In genomic region chr11:27234043-27234668, GRCh38 we compare ENCODE assay signal across 8 cellular contexts.
DNase-seq lines count a peak whose midpoint lies in the region; ATAC-seq and TF ChIP-seq lines count a peak whose summit lies in the region.

No MANE protein-coding gene starts in this region.

- H3K4me1 Mint-ChIP-seq in CD4-positive, CD25-positive, alpha-beta regulatory T cell = peaks cover 0 to 2% (median 0%) of the 10 kb centered on the region in 4 donors
- peaks cover 38% of the 10 kb centered on the region for H3K4me1 Mint-ChIP-seq in endodermal cell

- no peak overlapping the region for H3K4me3 Mint-ChIP-seq in CD4-positive, CD25-positive, alpha-beta regulatory T cell
- H3K4me3 Mint-ChIP-seq in endodermal cell = no peak overlapping the region

- H3K4me1 ChIP-seq in CD4-positive, CD25-positive, alpha-beta regulatory T cell (ENCODE audit: control insufficient read depth, insufficient read depth, low read length, poor library complexity, severe bottlenecking) = no peaks in the 10 kb centered on the region
- H3K4me1 ChIP-seq in endodermal cell (ENCODE audit: control insufficient read depth, insufficient read depth, low read length) (peaks cover 16% of the 10 kb centered on the region), gastrocnemius medialis (peaks cover 15 to 22% of the 10 kb centered on the region in 2 donors)
- H3K4me1 ChIP-seq in effector memory CD4-positive, alpha-beta T cell (ENCODE audit: control insufficient read depth, insufficient read depth, low read length, poor library complexity, severe bottlenecking) = no peaks in the 10 kb centered on the region

- H3K4me3 ChIP-seq in CD4-positive, CD25-positive, alpha-beta regulatory T cell (ENCODE audit: low read depth, low read length) = no peak overlapping the region
- H3K4me3 ChIP-seq in endodermal cell (ENCODE audit: low read length) (no peak overlapping the region), gastrocnemius medialis (peak overlapping the region in 3 of 4 donors; percentile 11 to 28 (median 14))
- H3K4me3 ChIP-seq in effector memory CD4-positive, alpha-beta T cell (ENCODE audit: insufficient read depth, low read depth, low read length, poor library complexity, severe bottlenecking) = no peak overlapping the region

- ATAC-seq in CD4-positive, CD25-positive, alpha-beta regulatory T cell (ENCODE audit: low read depth in 2 of 2) = peak; percentile 37 to 38
- peak; percentile 79 for ATAC-seq in GM19324 (IDR thresholded peaks at IDR 0.05; ENCODE audit: low FRiP score, unreplicated experiment)
- ATAC-seq in HG03108 (IDR thresholded peaks at IDR 0.05; ENCODE audit: unreplicated experiment) = peak; percentile 94
- peak; percentile 91 to 95 for ATAC-seq in gastrocnemius medialis

- DNase-seq in CD4-positive, CD25-positive, alpha-beta regulatory T cell = no peak
- DNase-seq in NCI-H460 (ENCODE audit: extremely low read depth, low read depth) (peak; percentile 71), endodermal cell (no peak), gastrocnemius medialis (peak; percentile 49 to 59)
- no peak for DNase-seq in effector memory CD4-positive, alpha-beta T cell
- DNase-seq in activated CD8-positive, alpha-beta memory T cell treated with anti-CD3 and anti-CD28 coated beads, Interleukin-2, amount 50 U/mL, for 48 hours = no peak

- no peaks in the 10 kb centered on the region for H3K27me3 ChIP-seq in CD4-positive, CD25-positive, alpha-beta regulatory T cell (ENCODE audit: control insufficient read depth, insufficient read depth, low read length)
- H3K27me3 ChIP-seq in endodermal cell (ENCODE audit: control insufficient read depth, insufficient read depth, low read length, poor library complexity, severe bottlenecking) = no peaks in the 10 kb centered on the region
- H3K27me3 ChIP-seq in gastrocnemius medialis = no peaks in the 10 kb centered on the region
- H3K27me3 ChIP-seq in effector memory CD4-positive, alpha-beta T cell (replicated peaks; ENCODE audit: control insufficient read depth, insufficient read depth, low read length, poor library complexity, severe bottlenecking) = no peaks in the 10 kb centered on the region

- no peaks in the 10 kb centered on the region for H3K36me3 Mint-ChIP-seq in CD4-positive, CD25-positive, alpha-beta regulatory T cell
- no peaks in the 10 kb centered on the region for H3K36me3 Mint-ChIP-seq in endodermal cell (ENCODE audit: low read depth)

- TF ChIP-seq POLR2A in gastrocnemius medialis (IDR thresholded peaks at IDR 0.05) = no peak

- no peaks in the 10 kb centered on the region for H3K36me3 ChIP-seq in CD4-positive, CD25-positive, alpha-beta regulatory T cell (ENCODE audit: control insufficient read depth, insufficient read depth, low read length)
- H3K36me3 ChIP-seq in endodermal cell (ENCODE audit: control insufficient read depth, insufficient read depth, low read length) (no peaks in the 10 kb centered on the region), gastrocnemius medialis (no peaks in the 10 kb centered on the region)
- no peaks in the 10 kb centered on the region for H3K36me3 ChIP-seq in effector memory CD4-positive, alpha-beta T cell (ENCODE audit: control insufficient read depth, insufficient read depth, low read length)

- H3K27ac ChIP-seq in CD4-positive, CD25-positive, alpha-beta regulatory T cell (ENCODE audit: insufficient read depth, low read length, poor library complexity, severe bottlenecking) = no peak overlapping the region
- peak overlapping the region; percentile 34 for H3K27ac ChIP-seq in endodermal cell (ENCODE audit: low read depth, low read length)
- H3K27ac ChIP-seq in gastrocnemius medialis = peak overlapping the region; percentile 70 to 86 (median 81)
- H3K27ac ChIP-seq in effector memory CD4-positive, alpha-beta T cell (ENCODE audit: insufficient read depth, low read length, poor library complexity, severe bottlenecking) = no peak overlapping the region

- in situ Hi-C loops in gastrocnemius medialis (cut with MboI; ENCODE audit: low sequenced_read_pairs in 4 of 4) = no loop called here

- WGBS in endodermal cell (ENCODE audit: insufficient coverage in 1 of 2, insufficient read length in 1 of 2), 2 experiments = 89 to 92% methylated on average over 8 to 10 of the region's 10 CpGs

- H3K9ac ChIP-seq in endodermal cell (ENCODE audit: extremely low read depth, low read length, poor library complexity, severe bottlenecking) = no peak overlapping the region

- TF ChIP-seq CTCF in endodermal cell (conservative IDR thresholded peaks at IDR 0.05) = no peak
- TF ChIP-seq CTCF in gastrocnemius medialis (IDR thresholded peaks at IDR 0.05 in 4 of 5, conservative IDR thresholded peaks at IDR 0.05 in 1 of 5) = peak in 1 of 5 experiments; percentile 10

- H3K9me3 ChIP-seq in CD4-positive, CD25-positive, alpha-beta regulatory T cell (ENCODE audit: control insufficient read depth in 2 of 2, low read length in 2 of 2) = no peaks in the 10 kb centered on the region
- H3K9me3 ChIP-seq in endodermal cell (ENCODE audit: control insufficient read depth, low read length) (no peaks in the 10 kb centered on the region), gastrocnemius medialis (no peaks in the 10 kb centered on the region)
- no peaks in the 10 kb centered on the region for H3K9me3 ChIP-seq in effector memory CD4-positive, alpha-beta T cell (ENCODE audit: control insufficient read depth, low read length)

- H3K27ac Mint-ChIP-seq in CD4-positive, CD25-positive, alpha-beta regulatory T cell = no peak overlapping the region
- no peak overlapping the region for H3K27ac Mint-ChIP-seq in endodermal cell

- H3K9me3 Mint-ChIP-seq in CD4-positive, CD25-positive, alpha-beta regulatory T cell = no peaks in the 10 kb centered on the region
- no peaks in the 10 kb centered on the region for H3K9me3 Mint-ChIP-seq in endodermal cell

- intact Hi-C loops in gastrocnemius medialis (cut with DNase I; ENCODE audit: low total_unique reads) = loop anchor here (2.0 to 10.0 kb wide), 2 partner anchors 31 to 49 kb away; no protein-coding TSS in a partner anchor

- no peaks in the 10 kb centered on the region for H3K27me3 Mint-ChIP-seq in CD4-positive, CD25-positive, alpha-beta regulatory T cell
- H3K27me3 Mint-ChIP-seq in endodermal cell (ENCODE audit: insufficient read depth) = peaks cover 5% of the 10 kb centered on the region

Comparison
In these comparisons a context has a peak if more than half of its experiments do, and no peak if none do; other contexts are left out.
1. ATAC-seq: peak in every context shown above with its lines; median percentile 94 in HG03108; 93 in gastrocnemius medialis; 79 in GM19324; 38 in CD4-positive, CD25-positive, alpha-beta regulatory T cell.
2. DNase-seq: peak in NCI-H460 (single experiment) and gastrocnemius medialis (2 of 2); none in CD4-positive, CD25-positive, alpha-beta regulatory T cell (0 of 3), endodermal cell (single experiment), effector memory CD4-positive, alpha-beta T cell (0 of 3) and activated CD8-positive, alpha-beta memory T cell treated with anti-CD3 and anti-CD28 coated beads, Interleukin-2, amount 50 U/mL, for 48 hours (single experiment).
3. H3K27ac ChIP-seq: peak in endodermal cell (single experiment) and gastrocnemius medialis (4 of 4); none in CD4-positive, CD25-positive, alpha-beta regulatory T cell (single experiment) and effector memory CD4-positive, alpha-beta T cell (single experiment).
4. H3K4me3 ChIP-seq: peak in gastrocnemius medialis (3 of 4); none in CD4-positive, CD25-positive, alpha-beta regulatory T cell (single experiment), endodermal cell (single experiment) and effector memory CD4-positive, alpha-beta T cell (single experiment).